ENCODE assay signal across 22 cellular contexts in the genomic region with DNA sequence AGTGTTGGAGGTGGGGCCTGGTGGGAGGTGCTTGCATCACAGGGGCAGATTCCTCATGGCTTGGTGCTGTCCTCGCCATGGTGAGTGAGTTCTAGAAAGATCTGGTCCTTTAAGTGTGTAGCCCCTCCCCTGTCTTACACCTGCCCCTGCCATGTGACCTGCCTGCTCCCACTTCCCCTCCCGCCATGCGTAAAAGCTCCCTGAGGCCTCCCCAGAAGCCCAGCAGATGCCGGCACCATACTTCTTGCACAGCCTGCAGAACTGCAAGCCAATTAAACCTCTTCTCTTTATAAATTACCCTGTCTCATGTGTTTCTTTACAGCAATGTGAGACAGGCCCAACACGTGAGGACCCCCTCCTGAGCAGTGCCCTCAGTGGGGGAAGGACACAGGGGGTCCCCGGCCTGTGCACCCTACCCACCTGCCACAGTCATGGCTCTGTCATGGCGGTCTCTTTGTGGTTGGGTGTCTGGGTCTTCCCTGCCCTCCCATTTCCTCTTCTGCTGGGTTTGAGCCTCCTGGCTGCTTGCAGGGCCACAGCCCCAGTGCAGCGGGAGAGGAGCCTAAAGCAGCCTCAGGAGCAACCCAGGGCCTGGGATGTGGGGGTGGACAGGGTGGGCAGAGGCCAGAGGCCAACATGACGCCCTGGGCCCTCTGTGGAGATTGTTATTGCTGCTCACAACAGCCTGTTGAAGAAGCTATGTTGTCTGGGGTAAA.
"Had no signal": no experiment of that assay in that cellular context is flagged by ENCODE, and none has a peak within 500 bp of the region (broad histone marks: within the 10 kb centered on the region; RNA-seq: fewer than 3 reads in every experiment).

No MANE protein-coding gene starts in this region.

- H3K4me3 ChIP-seq: body of pancreas, gastrocnemius medialis, pancreas, psoas muscle, right atrium auricular region, stomach, testis had no signal

- H3K4me1 Mint-ChIP-seq: activated naive CD4-positive, alpha-beta T cell treated with anti-CD3 and anti-CD28 coated beads, Interleukin-2, amount 10 ng/mL, durations not matched to agents 7 days and 5 days; T-helper 17 cell had no signal

- H3K4me3 Mint-ChIP-seq: activated naive CD4-positive, alpha-beta T cell treated with anti-CD3 and anti-CD28 coated beads, Interleukin-2, amount 10 ng/mL, durations not matched to agents 7 days and 5 days; T-helper 17 cell; type B pancreatic cell had no signal

- DNase-seq: activated CD4-positive, alpha-beta T cell treated with anti-CD3 and anti-CD28 coated beads for 4 hours; activated CD4-positive, alpha-beta T cell treated with anti-CD3 and anti-CD28 coated beads, Interleukin-2, amount 50 U/mL, for 48 hours; activated CD4-positive, CD25-positive, alpha-beta regulatory T cell; activated naive CD4-positive, alpha-beta T cell treated with anti-CD3 and anti-CD28 coated beads, Interleukin-2, amount 10 ng/mL, durations not matched to agents 7 days and 5 days; amygdala; body of pancreas; dermis blood vessel endothelial cell; effector memory CD4-positive, alpha-beta T cell; gastrocnemius medialis; hypothalamus; left ventricle myocardium superior; mammary epithelial cell; pancreas; psoas muscle; stimulated activated CD4-positive, alpha-beta T cell treated with anti-CD3 and anti-CD28 coated beads, Interleukin-4, amount 100 ng/mL, for 24 hours; stomach; SW 1271; T-helper 17 cell; testis had no signal

- ATAC-seq: body of pancreas, esophagus mucosa, gastrocnemius medialis, left ventricle myocardium superior, pancreas, psoas muscle, T-helper 17 cell had no signal

- H3K9me3 Mint-ChIP-seq: activated naive CD4-positive, alpha-beta T cell treated with anti-CD3 and anti-CD28 coated beads, Interleukin-2, amount 10 ng/mL, durations not matched to agents 7 days and 5 days had no signal

- H3K36me3 ChIP-seq: gastrocnemius medialis, pancreas, right atrium auricular region, stomach had no signal

- H3K9me3 ChIP-seq: body of pancreas, gastrocnemius medialis, pancreas, psoas muscle, right atrium auricular region, stomach, testis had no signal

- H3K36me3 Mint-ChIP-seq: activated naive CD4-positive, alpha-beta T cell treated with anti-CD3 and anti-CD28 coated beads, Interleukin-2, amount 10 ng/mL, durations not matched to agents 7 days and 5 days; type B pancreatic cell had no signal

- H3K27me3 Mint-ChIP-seq: type B pancreatic cell had no signal

- H3K27ac ChIP-seq: body of pancreas, gastrocnemius medialis, pancreas, psoas muscle, right atrium auricular region, stomach, testis had no signal

- H3K4me1 ChIP-seq: body of pancreas, pancreas, stomach, testis had no signal

- H3K27ac Mint-ChIP-seq: activated naive CD4-positive, alpha-beta T cell treated with anti-CD3 and anti-CD28 coated beads, Interleukin-2, amount 10 ng/mL, durations not matched to agents 7 days and 5 days; T-helper 17 cell; type B pancreatic cell had no signal

- H3K27me3 ChIP-seq: body of pancreas, gastrocnemius medialis, pancreas, right atrium auricular region, testis had no signal
